23 cellular contexts compared by ENCODE assay signal in genomic region chr13:105814219-105814901, GRCh38.
A peak's percentile ranks its signal among the peaks of the same experiment; 100 is the strongest.
DNase-seq lines count a peak whose midpoint lies in the region; ATAC-seq, FAIRE-seq and TF ChIP-seq lines count a peak whose summit lies in the region.
"Had no signal": no experiment of that assay in that cellular context is flagged by ENCODE, and none has a peak within 500 bp of the region (broad histone marks: within the 10 kb centered on the region; RNA-seq: fewer than 3 reads in every experiment).

No MANE protein-coding gene starts in this region.

- no peak overlapping the region for H3K4me3 ChIP-seq in bronchial epithelial cell (ENCODE audit: low read depth, low read length)
- no peak overlapping the region for H3K4me3 ChIP-seq in retinal pigment epithelial cell (ENCODE audit: low read length)
- H3K4me3 ChIP-seq: lung, SJCRH30 had no signal

- H3K27me3 ChIP-seq in bronchial epithelial cell (ENCODE audit: control insufficient read depth, insufficient read depth, low read length): no peaks in the 10 kb centered on the region
- H3K27me3 ChIP-seq: BE2C, SJCRH30 had no signal

- FAIRE-seq in bronchial epithelial cell (lab: Jason Lieb, UNC): peak; percentile 55
- no peak for FAIRE-seq in GM12891 (lab: Jason Lieb, UNC)
- FAIRE-seq: colon had no signal

- DNase-seq in DMS 273 (lab: John Stamatoyannopoulos, UW; ENCODE audit: unreplicated experiment): peak; percentile 32
- no peak for DNase-seq in DMS 273 treated with DMSO at 0.1 percent for 48 hours (lab: John Stamatoyannopoulos, UW)
- peak; percentile 3 for DNase-seq in NCI-H226
- DNase-seq in bronchial epithelial cell (ENCODE audit: low read depth): peak; percentile 98
- DNase-seq in retinal pigment epithelial cell (ENCODE audit: low read depth): peak; percentile 55
- no peak for DNase-seq in cerebellar cortex (ENCODE audit: low spot score)
- no peak for DNase-seq in GM12891 (ENCODE audit: insufficient read length, low spot score)
- DNase-seq: activated CD4-positive, alpha-beta T cell treated with anti-CD3 and anti-CD28 coated beads, Interleukin-2, amount 50 U/mL, for 1 hour; activated CD8-positive, alpha-beta memory T cell treated with anti-CD3 and anti-CD28 coated beads, Interleukin-2, amount 50 U/mL, for 4 hours; activated naive CD4-positive, alpha-beta T cell; aorta; BE2C; Caco-2; endodermal cell; GOT3; NCI-H187 treated with DMSO at 0.1 percent for 48 hours; NCI-H524 treated with DMSO at 0.1 percent for 48 hours; stimulated activated CD4-positive, alpha-beta T cell treated with anti-CD3 and anti-CD28 coated beads, Interleukin-2, amount 100 ng/mL, for 48 hours; stimulated activated naive CD8-positive, alpha-beta T cell treated with anti-CD3 and anti-CD28 coated beads, Interleukin-15, amount 100 ng/mL, for 72 hours had no signal

- TF ChIP-seq CTCF in bronchial epithelial cell (IDR thresholded peaks at IDR 0.05; ENCODE audit: insufficient read depth, low read length, severe bottlenecking) (no peak), retinal pigment epithelial cell (conservative IDR thresholded peaks at IDR 0.05; ENCODE audit: low read depth, low read length) (no peak)

- no peaks in the 10 kb centered on the region for H3K36me3 ChIP-seq in bronchial epithelial cell (ENCODE audit: control insufficient read depth, insufficient read depth, low read length)
- H3K36me3 ChIP-seq: BE2C, SJCRH30 had no signal

- TF ChIP-seq POLR2A in GM12891 (IDR thresholded peaks at IDR 0.05; ENCODE audit: low read depth, low read length): no peak

- no peak for ATAC-seq in HG03378 (IDR thresholded peaks at IDR 0.05; ENCODE audit: unreplicated experiment)
- ATAC-seq: stimulated activated naive CD8-positive, alpha-beta T cell treated with anti-CD3 and anti-CD28 coated beads, Interleukin-15, amount 100 ng/mL, for 72 hours had no signal

TF ChIP-seq in GM12891, 5 proteins besides CTCF, POLR2A, EP300 and RAD21:
- TF ChIP-seq POU2F2 (IDR thresholded peaks at IDR 0.05; ENCODE audit: low read depth, low read length): no peak
- TF ChIP-seq PAX5 (IDR thresholded peaks at IDR 0.05; ENCODE audit: insufficient read depth, low read length, severe bottlenecking): no peak
- TF ChIP-seq POLR2AphosphoS5 (IDR thresholded peaks at IDR 0.05; ENCODE audit: low read depth, low read length): no peak
- TF ChIP-seq TAF1 (IDR thresholded peaks at IDR 0.05; ENCODE audit: low read depth, low read length): no peak
- TF ChIP-seq SPI1 (IDR thresholded peaks at IDR 0.05; ENCODE audit: low read depth, low read length): no peak

Comparison
In these comparisons a context has a peak if more than half of its experiments do, and no peak if none do; other contexts are left out.
1. DNase-seq: peak in DMS 273 (single experiment), NCI-H226 (single experiment), bronchial epithelial cell (single experiment) and retinal pigment epithelial cell (single experiment); none in DMS 273 treated with DMSO at 0.1 percent for 48 hours (single experiment), cerebellar cortex (single experiment) and GM12891 (single experiment).